ENCODE assay signal across 8 cellular contexts in the genomic region with DNA sequence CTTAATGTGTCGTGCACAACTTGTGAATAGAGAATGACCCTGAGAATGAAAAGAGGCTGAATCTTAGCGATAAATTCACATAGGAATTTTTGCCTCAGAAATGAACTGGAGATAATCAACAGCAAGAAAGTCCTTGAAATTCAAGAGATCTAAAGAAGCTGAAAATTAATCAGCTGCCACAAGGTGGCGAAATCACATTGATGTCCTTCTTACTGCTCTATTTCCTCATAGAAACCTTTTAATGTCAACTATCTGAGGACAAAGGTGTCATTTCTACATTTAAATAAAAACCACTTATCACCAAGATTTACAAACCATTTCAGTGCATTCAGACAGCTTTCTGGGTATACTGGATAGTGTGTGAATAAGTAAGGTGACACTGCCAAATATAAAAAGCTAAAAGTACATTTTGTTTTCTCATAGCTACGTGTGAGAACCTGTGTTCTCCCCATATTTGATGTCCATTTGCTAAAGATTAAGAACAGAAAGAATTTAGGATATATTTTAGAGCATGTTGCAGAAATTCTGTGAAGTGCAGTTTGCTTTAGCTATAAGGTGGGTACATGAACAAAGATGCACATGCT.
DNase-seq lines count a peak whose midpoint lies in the region; ATAC-seq and TF ChIP-seq lines count a peak whose summit lies in the region.

No MANE protein-coding gene starts in this region.

- no peak overlapping the region for H3K27ac Mint-ChIP-seq in Calu3 (ENCODE audit: unreplicated experiment)
- H3K27ac Mint-ChIP-seq in type B pancreatic cell = no peak overlapping the region

- TF ChIP-seq CTCF in Calu3 (IDR thresholded peaks at IDR 0.05; ENCODE audit: unreplicated experiment) = peak; percentile 46
- TF ChIP-seq CTCF in type B pancreatic cell (conservative IDR thresholded peaks at IDR 0.05) = peak; percentile 83

- H3K27me3 Mint-ChIP-seq in Calu3 (ENCODE audit: unreplicated experiment) (no peaks in the 10 kb centered on the region), type B pancreatic cell (no peaks in the 10 kb centered on the region)

- H3K36me3 Mint-ChIP-seq in Calu3 (ENCODE audit: insufficient read depth, unreplicated experiment) (peaks cover 5% of the 10 kb centered on the region), type B pancreatic cell (no peaks in the 10 kb centered on the region)

- CTCF ChIA-PET in Calu3 (lab: Charles Lee) = interaction anchor here (0.8 to 1.8 kb wide), 2 partner anchors 251 to 324 kb away, joined by 3 to 5 read pairs; no protein-coding TSS in a partner anchor

- BruUV-seq in Calu3 (replicated peaks; lab: Mats Ljungman, UMichigan) = no TSS peak

- ATAC-seq in GM21619 (IDR thresholded peaks at IDR 0.05; ENCODE audit: unreplicated experiment) = peak; percentile 60
- no peak for ATAC-seq in HG02970 (IDR thresholded peaks at IDR 0.05; ENCODE audit: low FRiP score, unreplicated experiment)

- intact Hi-C loops in Calu3 (cut with micrococcal nuclease; ENCODE audit: unreplicated experiment) = loop anchor here (10.0 kb wide), 1 partner anchor 279 kb away; no protein-coding TSS in a partner anchor

- peaks cover 16% of the 10 kb centered on the region for H3K4me1 Mint-ChIP-seq in Calu3 (ENCODE audit: low read depth, unreplicated experiment)
- H3K4me1 Mint-ChIP-seq in type B pancreatic cell (ENCODE audit: unreplicated experiment) = peaks cover 12% of the 10 kb centered on the region

- H3K4me3 Mint-ChIP-seq in Calu3 (ENCODE audit: low read depth, unreplicated experiment) (no peak overlapping the region), type B pancreatic cell (no peak overlapping the region)

- peak; percentile 42 for DNase-seq in Calu3
- DNase-seq in NCI-H2029 treated with DMSO at 0.1 percent for 48 hours (lab: John Stamatoyannopoulos, UW) = peak; percentile 50
- peak; percentile 49 for DNase-seq in amniotic stem cell (lab: John Stamatoyannopoulos, UW)
- peak; percentile 85 for DNase-seq in inferior parietal cortex (ENCODE audit: extremely low spot score)
- no peak for DNase-seq in type B pancreatic cell (ENCODE audit: extremely low spot score, unreplicated experiment)
- no peak for DNase-seq in GM19238 (ENCODE audit: insufficient read length, low spot score)

- H3K9me3 Mint-ChIP-seq in Calu3 (ENCODE audit: low read depth, unreplicated experiment) = no peaks in the 10 kb centered on the region
- no peaks in the 10 kb centered on the region for H3K9me3 Mint-ChIP-seq in type B pancreatic cell

Comparison
In these comparisons a context has a peak if more than half of its experiments do, and no peak if none do; other contexts are left out.
1. DNase-seq: peak in Calu3 (single experiment), NCI-H2029 treated with DMSO at 0.1 percent for 48 hours (single experiment), amniotic stem cell (single experiment) and inferior parietal cortex (single experiment); none in type B pancreatic cell (single experiment) and GM19238 (single experiment).